In the genomic region with DNA sequence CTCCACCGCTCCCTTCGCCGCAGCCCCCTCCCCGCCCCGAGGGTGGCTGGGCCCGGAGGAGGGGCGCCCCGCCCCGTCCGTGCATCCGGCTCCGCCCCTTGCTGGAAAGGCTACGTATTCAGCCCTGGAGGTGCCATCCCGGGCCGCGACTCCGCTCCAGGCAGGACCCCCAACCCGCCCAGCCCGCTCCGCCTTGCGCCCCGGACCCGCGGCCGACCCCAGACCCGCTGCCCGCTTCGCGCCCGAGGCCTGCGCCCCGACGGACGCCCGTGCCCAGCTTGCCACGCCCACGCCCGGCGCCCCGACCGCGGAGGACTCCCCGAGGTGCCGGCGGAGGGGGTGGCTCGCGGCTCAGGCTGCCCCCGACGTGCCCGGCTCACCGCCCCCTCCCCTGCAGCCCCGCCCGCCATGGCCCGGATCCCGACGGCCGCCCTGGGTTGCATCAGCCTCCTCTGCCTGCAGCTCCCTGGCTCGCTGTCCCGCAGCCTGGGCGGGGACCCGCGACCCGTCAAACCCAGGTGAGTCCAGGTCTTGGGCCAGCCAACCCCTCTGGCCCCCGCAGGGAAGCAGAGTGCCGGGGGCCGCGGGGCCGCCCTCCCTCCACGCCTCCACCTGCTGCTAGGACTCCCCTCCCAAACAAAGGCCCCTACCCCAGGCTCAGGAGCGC, we compare ENCODE assay signal across 8 cellular contexts. TPM values are rescaled to one million over a fixed set of nuclear protein-coding genes. Genes with fewer than 3 reads are reported as not detected.
DNase-seq lines count a peak whose midpoint lies in the region; ATAC-seq, FAIRE-seq and TF ChIP-seq lines count a peak whose summit lies in the region.

A gene with protein sequence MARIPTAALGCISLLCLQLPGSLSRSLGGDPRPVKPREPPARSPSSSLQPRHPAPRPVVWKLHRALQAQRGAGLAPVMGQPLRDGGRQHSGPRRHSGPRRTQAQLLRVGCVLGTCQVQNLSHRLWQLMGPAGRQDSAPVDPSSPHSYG (plus strand): TSS at position 104 of the 667 bp plus-strand sequence. CDS start 305 bp downstream, at position 409.

- peak within 1 kb of the TSS; percentile 29 for H3K4me3 ChIP-seq in lung

- no peaks in the 10 kb centered on the region for H3K27me3 ChIP-seq in lung (ENCODE audit: control insufficient read depth, insufficient read depth)

- H3K36me3 ChIP-seq in lung (ENCODE audit: control insufficient read depth in 2 of 2, insufficient read depth in 2 of 2, low read length in 2 of 2) = no peaks in the 10 kb centered on the region

- FAIRE-seq in GM12891 (lab: Jason Lieb, UNC) = peak; percentile 52

- H3K9me3 ChIP-seq in lung (ENCODE audit: control insufficient read depth in 2 of 2, insufficient read depth in 1 of 2, low read length in 1 of 2) = no peaks in the 10 kb centered on the region

- no peak within 1 kb of the TSS for H3K27ac ChIP-seq in lung (ENCODE audit: low read depth in 1 of 2, low read length in 1 of 2)

- no peak for TF ChIP-seq POLR2A in GM12891 (IDR thresholded peaks at IDR 0.05; ENCODE audit: low read depth, low read length)

- peak; percentile 37 for ATAC-seq in lung (ENCODE audit: insufficient read depth, low FRiP score)
- no peak for ATAC-seq in HG02610 (IDR thresholded peaks at IDR 0.05; ENCODE audit: unreplicated experiment)
- no peak for ATAC-seq in GM21717 (IDR thresholded peaks at IDR 0.05; ENCODE audit: unreplicated experiment)

- no peak for DNase-seq in GM12891 (ENCODE audit: insufficient read length, low spot score)
- DNase-seq in UCSD-AML1 (lab: John Stamatoyannopoulos, UW; ENCODE audit: unreplicated experiment) = peak; percentile 66
- DNase-seq in central memory CD4-positive, alpha-beta T cell = peak; percentile 53
- no peak for DNase-seq in lung (ENCODE audit: low spot score)
- DNase-seq in stimulated activated naive CD4-positive, alpha-beta T cell treated with Interleukin-2 at 50 U/mL for 16 hours (lab: John Stamatoyannopoulos, UW) = peak; percentile 60
- no peak for DNase-seq in G401 (ENCODE audit: low spot score)

- no peak for TF ChIP-seq CTCF in lung (IDR thresholded peaks at IDR 0.05; ENCODE audit: control extremely low read depth, extremely low read depth)

- in situ Hi-C loops in G401 (cut with HindIII; ENCODE audit: low sequenced_read_pairs) = no loop called here

- 4 to 5% methylated on average over 36 to 70 of the region's 70 CpGs for WGBS in lung, 2 donors

- peaks cover 0 to 5% of the 10 kb centered on the region in 2 donors for H3K4me1 ChIP-seq in lung (ENCODE audit: control insufficient read depth in 2 of 2, insufficient read depth in 2 of 2, low read length in 2 of 2)

TF ChIP-seq in GM12891, 5 proteins besides CTCF, POLR2A, EP300 and RAD21:
- TF ChIP-seq POU2F2 (IDR thresholded peaks at IDR 0.05; ENCODE audit: low read depth, low read length) (no peak), PAX5 (IDR thresholded peaks at IDR 0.05; ENCODE audit: insufficient read depth, low read length, severe bottlenecking) (no peak), POLR2AphosphoS5 (IDR thresholded peaks at IDR 0.05; ENCODE audit: low read depth, low read length) (no peak), TAF1 (IDR thresholded peaks at IDR 0.05; ENCODE audit: low read depth, low read length) (no peak), SPI1 (IDR thresholded peaks at IDR 0.05; ENCODE audit: low read depth, low read length) (no peak)

RNA-seq across cellular contexts. Expression of the gene that starts here (rescaled TPM):
- polyA plus RNA-seq in GM12891 (2012; ENCODE audit: low read depth, missing spikeins) = 0.36 TPM
- total RNA-seq in lung = 1 to 10 TPM in 1 of 2 donors, under 1 TPM in 1; 0.74 to 5.7 TPM
- 1 to 10 TPM; 2.2 to 3.1 TPM for polyA plus RNA-seq in lung
- total RNA-seq in G401 (2014; rRNA removed; shearing (Covaris generic)) = not detected in 2 replicates

Comparison
In these comparisons a context has a peak if more than half of its experiments do, and no peak if none do; other contexts are left out.
1. DNase-seq: peak in UCSD-AML1 (single experiment), central memory CD4-positive, alpha-beta T cell (single experiment) and stimulated activated naive CD4-positive, alpha-beta T cell treated with Interleukin-2 at 50 U/mL for 16 hours (single experiment); none in GM12891 (single experiment), lung (single experiment) and G401 (single experiment).